Comparison of ENCODE assay signal across 27 cellular contexts in the genomic region with DNA sequence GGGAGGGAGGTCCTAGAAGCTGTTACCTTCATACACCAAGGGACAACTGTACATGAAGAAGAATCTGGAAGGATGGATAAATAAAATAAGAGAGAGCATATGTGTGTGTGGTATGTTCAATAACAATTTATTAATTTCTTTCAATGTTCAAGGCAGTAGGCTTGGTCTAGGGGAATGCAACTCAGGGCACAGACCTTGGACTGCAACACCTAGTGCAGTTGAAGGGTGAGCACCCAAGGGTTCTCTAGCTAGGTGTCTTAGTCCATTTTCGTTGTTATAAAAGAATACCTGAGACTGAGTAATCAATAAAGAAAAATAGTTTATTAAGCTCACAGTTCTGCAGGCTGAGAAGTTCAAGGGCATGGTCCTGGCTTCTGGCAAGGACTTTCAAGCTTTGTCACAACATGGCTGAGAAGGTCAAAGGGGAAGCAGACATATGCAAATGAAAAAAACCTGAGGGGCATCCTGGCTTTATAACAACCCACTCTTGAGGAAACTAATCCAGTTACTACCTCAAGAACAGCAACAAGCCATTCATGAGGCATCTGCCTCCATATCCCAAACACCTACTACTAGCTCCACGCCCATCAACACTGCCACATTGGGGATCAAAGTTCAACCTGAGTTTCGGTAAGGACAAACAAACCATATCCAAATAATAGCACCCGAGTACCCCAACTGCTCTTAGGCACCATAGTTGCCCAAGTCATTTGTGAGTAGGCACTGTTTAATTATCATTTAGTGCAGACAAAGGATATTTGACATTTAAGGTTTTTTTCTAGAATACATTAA.
"Had no signal": no experiment of that assay in that cellular context is flagged by ENCODE, and none has a peak within 500 bp of the region (broad histone marks: within the 10 kb centered on the region; RNA-seq: fewer than 3 reads in every experiment).

No MANE protein-coding gene starts in this region.

- H3K4me3 ChIP-seq: stomach, suprapubic skin, testis, thoracic aorta, thyroid gland, tibial artery, tibial nerve, transverse colon, upper lobe of left lung, upper lobe of right lung, uterus, vagina had no signal

- DNase-seq: stimulated activated CD4-positive, alpha-beta T cell treated with anti-CD3 and anti-CD28 coated beads, Interleukin-2, amount 100 ng/mL, for 48 hours; stimulated activated CD4-positive, alpha-beta T cell treated with anti-CD3 and anti-CD28 coated beads, Interleukin-4, amount 100 ng/mL, for 1 hour; stimulated activated CD4-positive, alpha-beta T cell treated with anti-CD3 and anti-CD28 coated beads, Interleukin-4, amount 100 ng/mL, for 24 hours; stimulated activated CD4-positive, alpha-beta T cell treated with anti-CD3 and anti-CD28 coated beads, Interleukin-4, amount 100 ng/mL, for 4 hours; stimulated activated CD8-positive, alpha-beta memory T cell treated with anti-CD3 and anti-CD28 coated beads, Interleukin-4, amount 100 ng/mL, for 48 hours; stimulated activated naive B cell treated with anti-CD40 and anti-IgM and Interleukin-4, amounts not matched to agents 10 μg/mL and 1 μg/mL and 100 μg/mL, for 72 hours; stimulated activated naive CD4-positive, alpha-beta T cell; stimulated activated naive CD4-positive, alpha-beta T cell treated with Interleukin-2 at 50 U/mL for 16 hours; stimulated activated naive CD8-positive, alpha-beta T cell treated with anti-CD3 and anti-CD28 coated beads, Interleukin-15, amount 100 ng/mL, for 72 hours; stimulated activated naive CD8-positive, alpha-beta T cell treated with anti-CD3 and anti-CD28 coated beads, Interleukin-15, Interleukin-2, amounts not matched to agents 100 U/mL and 50 U/mL, for 24 hours; stomach; substantia nigra; testis; thyroid gland; tibial artery; transverse colon; trophoblast cell; upper lobe of left lung; upper lobe of right lung; uterus had no signal

- ATAC-seq: stimulated activated effector memory CD8-positive, alpha-beta T cell treated with anti-CD3 and anti-CD28 coated beads, Interleukin-12 subunit alpha, Interleukin-12 subunit beta, amount 100 ng/mL, for 72 hours; stimulated activated memory B cell treated with anti-CD40 and anti-IgM and Interleukin-4, amounts not matched to agents 10 μg/mL and 1 μg/mL and 100 μg/mL, for 72 hours; stimulated activated naive B cell treated with anti-CD40 and anti-IgM and Interleukin-4, amounts not matched to agents 10 μg/mL and 1 μg/mL and 100 μg/mL, for 72 hours; stimulated activated naive CD8-positive, alpha-beta T cell treated with anti-CD3 and anti-CD28 coated beads, Interleukin-15, amount 100 ng/mL, for 72 hours; stimulated activated naive CD8-positive, alpha-beta T cell treated with anti-CD3 and anti-CD28 coated beads, Interleukin-15, Interleukin-2, amounts not matched to agents 100 U/mL and 50 U/mL, for 24 hours; upper lobe of right lung had no signal

- H3K36me3 ChIP-seq: stomach, suprapubic skin, thoracic aorta, thyroid gland, tibial artery, tibial nerve, transverse colon, upper lobe of left lung, upper lobe of right lung, uterus, vagina had no signal

- H3K27me3 ChIP-seq: stomach, suprapubic skin, testis, thyroid gland, tibial artery, tibial nerve, transverse colon, upper lobe of left lung, upper lobe of right lung, uterus, vagina had no signal

- H3K27ac ChIP-seq: stomach, suprapubic skin, testis, thoracic aorta, thyroid gland, tibial artery, tibial nerve, transverse colon, upper lobe of left lung, upper lobe of right lung, uterus, vagina had no signal

- FAIRE-seq: urothelium cell line had no signal

- H3K9me3 ChIP-seq: stomach, suprapubic skin, testis, thoracic aorta, thyroid gland, tibial artery, tibial nerve, transverse colon, upper lobe of left lung, upper lobe of right lung, uterus, vagina had no signal

- H3K4me1 ChIP-seq: stomach, suprapubic skin, testis, thyroid gland, tibial artery, tibial nerve, transverse colon, upper lobe of left lung, upper lobe of right lung, uterus, vagina had no signal
